ENCODE assay signal across 28 cellular contexts in the genomic region with DNA sequence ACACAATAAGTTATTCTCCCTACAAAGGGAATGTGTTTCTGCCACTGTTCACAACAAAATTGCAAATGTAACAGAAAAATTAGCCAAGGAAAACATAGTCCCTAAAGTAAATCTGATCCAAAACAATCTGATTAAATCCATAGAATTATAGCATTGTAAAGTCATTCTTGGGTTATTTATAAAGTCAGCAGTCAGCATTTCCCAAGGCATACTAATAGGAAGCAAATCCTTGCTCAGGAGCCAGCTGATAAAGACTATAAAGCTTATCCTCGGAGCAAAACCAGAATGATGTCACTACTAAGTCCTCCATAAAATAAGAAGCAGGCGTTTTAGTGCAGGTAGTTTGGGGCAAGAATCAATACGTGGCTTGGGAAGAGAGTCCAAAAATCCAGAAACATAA.
"Had no signal": no experiment of that assay in that cellular context is flagged by ENCODE, and none has a peak within 500 bp of the region (broad histone marks: within the 10 kb centered on the region; RNA-seq: fewer than 3 reads in every experiment).

No MANE protein-coding gene starts in this region.

- H3K4me1 ChIP-seq: breast epithelium, left ventricle myocardium inferior, thyroid gland, vagina had no signal

- H3K9me3 Mint-ChIP-seq: activated CD4-positive, alpha-beta memory T cell treated with anti-CD3 and anti-CD28 coated beads for 36 hours; activated CD4-positive, alpha-beta T cell treated with anti-CD3 and anti-CD28 coated beads, Interleukin-2, amount 10 ng/mL, durations not matched to agents 24 days and 14 days; activated naive CD4-positive, alpha-beta T cell treated with anti-CD3 and anti-CD28 coated beads, Interleukin-2, amount 10 ng/mL, durations not matched to agents 7 days and 5 days; activated naive CD8-positive, alpha-beta T cell treated with anti-CD3 and anti-CD28 coated beads, Interleukin-2, amount 10 ng/mL, durations not matched to agents 7 days and 5 days; endodermal cell; nephron progenitor cell; stimulated activated naive B cell treated with anti-CD40 and anti-IgM and Interleukin-4, amounts not matched to agents 10 μg/mL and 1 μg/mL and 100 μg/mL, for 72 hours had no signal

- H3K27me3 ChIP-seq: breast epithelium, esophagus muscularis mucosa, ovary, stomach, thyroid gland, upper lobe of left lung, vagina had no signal

- DNase-seq: activated CD4-positive, alpha-beta memory T cell treated with anti-CD3 and anti-CD28 coated beads for 36 hours; activated CD4-positive, alpha-beta T cell treated with anti-CD3 and anti-CD28 coated beads, Interleukin-2, amount 10 ng/mL, durations not matched to agents 24 days and 14 days; activated CD4-positive, CD25-positive, alpha-beta regulatory T cell treated with anti-CD3 and anti-CD28 coated beads, Interleukin-2, amount 50 U/mL, for 72 hours; activated CD8-positive, alpha-beta memory T cell treated with anti-CD3 and anti-CD28 coated beads, Interleukin-2, amount 50 U/mL, for 4 hours; activated gamma-delta T cell; activated naive CD4-positive, alpha-beta T cell treated with anti-CD3 and anti-CD28 coated beads, Interleukin-2, amount 10 ng/mL, durations not matched to agents 7 days and 5 days; activated naive CD8-positive, alpha-beta T cell treated with anti-CD3 and anti-CD28 coated beads, Interleukin-2, amount 10 ng/mL, durations not matched to agents 7 days and 5 days; activated T-cell treated with anti-CD3 and anti-CD28 coated beads, Interleukin-2, amount 50 U/mL, for 1 hour; amygdala; central memory CD4-positive, alpha-beta T cell; endodermal cell; foreskin melanocyte; left ventricle myocardium inferior; mesendoderm; nephron progenitor cell; ovary; stimulated activated CD4-positive, alpha-beta T cell treated with anti-CD3 and anti-CD28 coated beads, Interleukin-15, amount 100 ng/mL, for 24 hours; stimulated activated CD4-positive, alpha-beta T cell treated with anti-CD3 and anti-CD28 coated beads, Interleukin-2, amount 100 ng/mL, for 24 hours; stimulated activated naive B cell treated with anti-CD40 and anti-IgM and Interleukin-4, amounts not matched to agents 10 μg/mL and 1 μg/mL and 100 μg/mL, for 72 hours; stomach; T1000; thyroid gland; upper lobe of left lung had no signal

- H3K36me3 ChIP-seq: breast epithelium, esophagus muscularis mucosa, left ventricle myocardium inferior, ovary, stomach, thyroid gland, upper lobe of left lung, vagina had no signal

- H3K9me3 ChIP-seq: breast epithelium, esophagus muscularis mucosa, left ventricle myocardium inferior, ovary, stomach, thyroid gland, upper lobe of left lung, vagina had no signal

- H3K4me1 Mint-ChIP-seq: activated naive CD4-positive, alpha-beta T cell treated with anti-CD3 and anti-CD28 coated beads, Interleukin-2, amount 10 ng/mL, durations not matched to agents 7 days and 5 days; stimulated activated naive B cell treated with anti-CD40 and anti-IgM and Interleukin-4, amounts not matched to agents 10 μg/mL and 1 μg/mL and 100 μg/mL, for 72 hours had no signal

- H3K27ac ChIP-seq: breast epithelium, esophagus muscularis mucosa, left ventricle myocardium inferior, ovary, stomach, thyroid gland, upper lobe of left lung, vagina had no signal

- H3K4me3 ChIP-seq: breast epithelium, esophagus muscularis mucosa, left ventricle myocardium inferior, lung, ovary, stomach, thyroid gland, upper lobe of left lung, vagina had no signal

- H3K27ac Mint-ChIP-seq: activated CD4-positive, alpha-beta memory T cell treated with anti-CD3 and anti-CD28 coated beads for 36 hours; activated CD4-positive, alpha-beta T cell treated with anti-CD3 and anti-CD28 coated beads, Interleukin-2, amount 10 ng/mL, durations not matched to agents 24 days and 14 days; activated naive CD4-positive, alpha-beta T cell treated with anti-CD3 and anti-CD28 coated beads, Interleukin-2, amount 10 ng/mL, durations not matched to agents 7 days and 5 days; activated naive CD8-positive, alpha-beta T cell treated with anti-CD3 and anti-CD28 coated beads, Interleukin-2, amount 10 ng/mL, durations not matched to agents 7 days and 5 days; endodermal cell; nephron progenitor cell; progenitor cell of endocrine pancreas; stimulated activated naive B cell treated with anti-CD40 and anti-IgM and Interleukin-4, amounts not matched to agents 10 μg/mL and 1 μg/mL and 100 μg/mL, for 72 hours had no signal

- H3K4me3 Mint-ChIP-seq: activated CD4-positive, alpha-beta memory T cell treated with anti-CD3 and anti-CD28 coated beads for 36 hours; activated CD4-positive, alpha-beta T cell treated with anti-CD3 and anti-CD28 coated beads, Interleukin-2, amount 10 ng/mL, durations not matched to agents 24 days and 14 days; activated naive CD4-positive, alpha-beta T cell treated with anti-CD3 and anti-CD28 coated beads, Interleukin-2, amount 10 ng/mL, durations not matched to agents 7 days and 5 days; activated naive CD8-positive, alpha-beta T cell treated with anti-CD3 and anti-CD28 coated beads, Interleukin-2, amount 10 ng/mL, durations not matched to agents 7 days and 5 days; endodermal cell; nephron progenitor cell; stimulated activated naive B cell treated with anti-CD40 and anti-IgM and Interleukin-4, amounts not matched to agents 10 μg/mL and 1 μg/mL and 100 μg/mL, for 72 hours had no signal

- H3K27me3 Mint-ChIP-seq: progenitor cell of endocrine pancreas had no signal

- H3K36me3 Mint-ChIP-seq: activated CD4-positive, alpha-beta memory T cell treated with anti-CD3 and anti-CD28 coated beads for 36 hours; activated naive CD4-positive, alpha-beta T cell treated with anti-CD3 and anti-CD28 coated beads, Interleukin-2, amount 10 ng/mL, durations not matched to agents 7 days and 5 days; activated naive CD8-positive, alpha-beta T cell treated with anti-CD3 and anti-CD28 coated beads, Interleukin-2, amount 10 ng/mL, durations not matched to agents 7 days and 5 days; stimulated activated naive B cell treated with anti-CD40 and anti-IgM and Interleukin-4, amounts not matched to agents 10 μg/mL and 1 μg/mL and 100 μg/mL, for 72 hours had no signal

- ATAC-seq: stimulated activated naive B cell treated with anti-CD40 and anti-IgM and Interleukin-4, amounts not matched to agents 10 μg/mL and 1 μg/mL and 100 μg/mL, for 72 hours had no signal
